ENCODE assay signal across 17 cellular contexts in the genomic region with DNA sequence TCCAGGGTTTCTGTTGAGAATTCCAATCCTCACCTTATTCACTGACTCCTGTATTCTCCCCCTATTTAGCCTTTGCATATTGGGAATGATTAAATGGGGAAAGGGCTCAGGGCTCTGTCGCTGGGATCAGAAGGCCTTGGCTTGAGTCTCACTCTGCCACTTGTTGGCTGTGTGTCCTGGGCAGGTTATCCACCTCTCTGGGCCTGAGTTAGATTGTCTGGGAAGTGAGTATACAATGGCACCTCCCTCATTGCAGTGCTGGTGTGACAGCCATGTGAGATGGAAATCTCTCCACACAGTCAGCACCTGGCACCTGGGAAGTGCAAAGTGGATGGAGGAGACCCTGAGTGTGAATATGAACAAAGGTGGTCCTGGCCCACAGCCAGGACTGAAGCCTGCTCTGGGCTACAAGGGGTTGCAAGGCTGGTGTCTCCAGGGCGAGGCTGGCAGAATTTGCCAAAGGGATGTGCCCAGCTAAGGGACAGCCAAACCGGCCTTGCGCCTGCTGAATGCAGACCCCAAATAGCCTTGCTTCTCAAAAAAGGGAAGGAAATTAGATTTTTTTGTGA.
"Had no signal": no experiment of that assay in that cellular context is flagged by ENCODE, and none has a peak within 500 bp of the region (broad histone marks: within the 10 kb centered on the region; RNA-seq: fewer than 3 reads in every experiment).

No MANE protein-coding gene starts in this region.

- H3K9me3 Mint-ChIP-seq: naive thymus-derived CD8-positive, alpha-beta T cell; type B pancreatic cell had no signal

- H3K4me2 ChIP-seq: smooth muscle cell had no signal

- H3K4me3 Mint-ChIP-seq: naive thymus-derived CD8-positive, alpha-beta T cell; type B pancreatic cell had no signal

- H3K36me3 ChIP-seq: esophagus squamous epithelium, gastroesophageal sphincter, uterus had no signal

- H3K27me3 ChIP-seq: gastroesophageal sphincter, uterus had no signal

- H3K4me3 ChIP-seq: esophagus squamous epithelium, gastroesophageal sphincter, mucosa of descending colon, smooth muscle cell, uterus had no signal

- H3K9me3 ChIP-seq: esophagus squamous epithelium, gastroesophageal sphincter, mucosa of descending colon, uterus had no signal

- ATAC-seq: gastroesophageal sphincter; left lobe of liver; mucosa of descending colon; naive thymus-derived CD8-positive, alpha-beta T cell had no signal

- H3K4me1 Mint-ChIP-seq: naive thymus-derived CD8-positive, alpha-beta T cell had no signal

- H3K27ac Mint-ChIP-seq: naive thymus-derived CD8-positive, alpha-beta T cell; type B pancreatic cell had no signal

- H3K36me3 Mint-ChIP-seq: naive thymus-derived CD8-positive, alpha-beta T cell; type B pancreatic cell had no signal

- FAIRE-seq: colon had no signal

- H3K27ac ChIP-seq: esophagus squamous epithelium, gastroesophageal sphincter had no signal

- H3K4me1 ChIP-seq: gastroesophageal sphincter, uterus had no signal

- DNase-seq: dermis blood vessel endothelial cell; esophagus squamous epithelium; foreskin fibroblast; glutamatergic neuron; islet precursor cell; mammary epithelial cell; mucosa of descending colon; naive thymus-derived CD8-positive, alpha-beta T cell; occipital lobe; stimulated activated CD4-positive, alpha-beta T cell treated with anti-CD3 and anti-CD28 coated beads, Interleukin-2, amount 100 ng/mL, for 48 hours; stimulated activated naive CD4-positive, alpha-beta T cell treated with Interleukin-2 at 50 U/mL for 16 hours; uterus had no signal
